1 cellular context compared by ENCODE assay signal in the genomic region with DNA sequence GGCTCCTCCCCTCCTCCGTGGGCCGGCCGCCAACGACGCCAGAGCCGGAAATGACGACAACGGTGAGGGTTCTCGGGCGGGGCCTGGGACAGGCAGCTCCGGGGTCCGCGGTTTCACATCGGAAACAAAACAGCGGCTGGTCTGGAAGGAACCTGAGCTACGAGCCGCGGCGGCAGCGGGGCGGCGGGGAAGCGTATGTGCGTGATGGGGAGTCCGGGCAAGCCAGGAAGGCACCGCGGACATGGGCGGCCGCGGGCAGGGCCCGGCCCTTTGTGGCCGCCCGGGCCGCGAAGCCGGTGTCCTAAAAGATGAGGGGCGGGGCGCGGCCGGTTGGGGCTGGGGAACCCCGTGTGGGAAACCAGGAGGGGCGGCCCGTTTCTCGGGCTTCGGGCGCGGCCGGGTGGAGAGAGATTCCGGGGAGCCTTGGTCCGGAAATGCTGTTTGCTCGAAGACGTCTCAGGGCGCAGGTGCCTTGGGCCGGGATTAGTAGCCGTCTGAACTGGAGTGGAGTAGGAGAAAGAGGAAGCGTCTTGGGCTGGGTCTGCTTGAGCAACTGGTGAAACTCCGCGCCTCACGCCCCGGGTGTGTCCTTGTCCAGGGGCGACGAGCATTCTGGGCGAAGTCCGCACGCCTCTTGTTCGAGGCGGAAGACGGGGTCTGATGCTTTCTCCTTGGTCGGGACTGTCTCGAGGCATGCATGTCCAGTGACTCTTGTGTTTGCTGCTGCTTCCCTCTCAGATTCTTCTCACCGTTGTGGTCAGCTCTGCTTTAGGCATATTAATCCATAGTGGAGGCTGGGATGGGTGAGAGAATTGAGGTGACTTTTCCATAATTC.
TF ChIP-seq lines count a peak whose summit lies in the region.

Gene PSEN1 (plus strand): TSS at position 121 of the 835 bp plus-strand sequence. CDS start 11,513 bp downstream, outside the sequence.

TF ChIP-seq in GM12878, 131 proteins besides CTCF, POLR2A, EP300 and RAD21 (continued from another document):
- TF ChIP-seq, protein P1, sequence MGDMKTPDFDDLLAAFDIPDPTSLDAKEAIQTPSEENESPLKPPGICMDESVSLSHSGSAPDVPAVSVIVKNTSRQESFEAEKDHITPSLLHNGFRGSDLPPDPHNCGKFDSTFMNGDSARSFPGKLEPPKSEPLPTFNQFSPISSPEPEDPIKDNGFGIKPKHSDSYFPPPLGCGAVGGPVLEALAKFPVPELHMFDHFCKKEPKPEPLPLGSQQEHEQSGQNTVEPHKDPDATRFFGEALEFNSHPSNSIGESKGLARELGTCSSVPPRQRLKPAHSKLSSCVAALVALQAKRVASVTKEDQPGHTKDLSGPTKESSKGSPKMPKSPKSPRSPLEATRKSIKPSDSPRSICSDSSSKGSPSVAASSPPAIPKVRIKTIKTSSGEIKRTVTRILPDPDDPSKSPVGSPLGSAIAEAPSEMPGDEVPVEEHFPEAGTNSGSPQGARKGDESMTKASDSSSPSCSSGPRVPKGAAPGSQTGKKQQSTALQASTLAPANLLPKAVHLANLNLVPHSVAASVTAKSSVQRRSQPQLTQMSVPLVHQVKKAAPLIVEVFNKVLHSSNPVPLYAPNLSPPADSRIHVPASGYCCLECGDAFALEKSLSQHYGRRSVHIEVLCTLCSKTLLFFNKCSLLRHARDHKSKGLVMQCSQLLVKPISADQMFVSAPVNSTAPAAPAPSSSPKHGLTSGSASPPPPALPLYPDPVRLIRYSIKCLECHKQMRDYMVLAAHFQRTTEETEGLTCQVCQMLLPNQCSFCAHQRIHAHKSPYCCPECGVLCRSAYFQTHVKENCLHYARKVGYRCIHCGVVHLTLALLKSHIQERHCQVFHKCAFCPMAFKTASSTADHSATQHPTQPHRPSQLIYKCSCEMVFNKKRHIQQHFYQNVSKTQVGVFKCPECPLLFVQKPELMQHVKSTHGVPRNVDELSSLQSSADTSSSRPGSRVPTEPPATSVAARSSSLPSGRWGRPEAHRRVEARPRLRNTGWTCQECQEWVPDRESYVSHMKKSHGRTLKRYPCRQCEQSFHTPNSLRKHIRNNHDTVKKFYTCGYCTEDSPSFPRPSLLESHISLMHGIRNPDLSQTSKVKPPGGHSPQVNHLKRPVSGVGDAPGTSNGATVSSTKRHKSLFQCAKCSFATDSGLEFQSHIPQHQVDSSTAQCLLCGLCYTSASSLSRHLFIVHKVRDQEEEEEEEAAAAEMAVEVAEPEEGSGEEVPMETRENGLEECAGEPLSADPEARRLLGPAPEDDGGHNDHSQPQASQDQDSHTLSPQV (IDR thresholded peaks at IDR 0.05): no peak
- 0 out of 2 replicates have a peak, but pooled peaks have one; percentile 40 for TF ChIP-seq RB1 (IDR thresholded peaks at IDR 0.05; ENCODE audit: borderline replicate concordance)
- TF ChIP-seq ZNF274 (IDR thresholded peaks at IDR 0.05; ENCODE audit: insufficient read depth, insufficient read length): no peak
- peak; percentile 89 for TF ChIP-seq NR2C1 (IDR thresholded peaks at IDR 0.05)
- no peak for TF ChIP-seq NFYA (IDR thresholded peaks at IDR 0.05; ENCODE audit: borderline replicate concordance, low read depth, low read length)
- no peak for TF ChIP-seq STAT3 (IDR thresholded peaks at IDR 0.05; ENCODE audit: low read depth, low read length)
- no peak for TF ChIP-seq ESRRA (IDR thresholded peaks at IDR 0.05; ENCODE audit: low read length)
- TF ChIP-seq, protein P2, sequence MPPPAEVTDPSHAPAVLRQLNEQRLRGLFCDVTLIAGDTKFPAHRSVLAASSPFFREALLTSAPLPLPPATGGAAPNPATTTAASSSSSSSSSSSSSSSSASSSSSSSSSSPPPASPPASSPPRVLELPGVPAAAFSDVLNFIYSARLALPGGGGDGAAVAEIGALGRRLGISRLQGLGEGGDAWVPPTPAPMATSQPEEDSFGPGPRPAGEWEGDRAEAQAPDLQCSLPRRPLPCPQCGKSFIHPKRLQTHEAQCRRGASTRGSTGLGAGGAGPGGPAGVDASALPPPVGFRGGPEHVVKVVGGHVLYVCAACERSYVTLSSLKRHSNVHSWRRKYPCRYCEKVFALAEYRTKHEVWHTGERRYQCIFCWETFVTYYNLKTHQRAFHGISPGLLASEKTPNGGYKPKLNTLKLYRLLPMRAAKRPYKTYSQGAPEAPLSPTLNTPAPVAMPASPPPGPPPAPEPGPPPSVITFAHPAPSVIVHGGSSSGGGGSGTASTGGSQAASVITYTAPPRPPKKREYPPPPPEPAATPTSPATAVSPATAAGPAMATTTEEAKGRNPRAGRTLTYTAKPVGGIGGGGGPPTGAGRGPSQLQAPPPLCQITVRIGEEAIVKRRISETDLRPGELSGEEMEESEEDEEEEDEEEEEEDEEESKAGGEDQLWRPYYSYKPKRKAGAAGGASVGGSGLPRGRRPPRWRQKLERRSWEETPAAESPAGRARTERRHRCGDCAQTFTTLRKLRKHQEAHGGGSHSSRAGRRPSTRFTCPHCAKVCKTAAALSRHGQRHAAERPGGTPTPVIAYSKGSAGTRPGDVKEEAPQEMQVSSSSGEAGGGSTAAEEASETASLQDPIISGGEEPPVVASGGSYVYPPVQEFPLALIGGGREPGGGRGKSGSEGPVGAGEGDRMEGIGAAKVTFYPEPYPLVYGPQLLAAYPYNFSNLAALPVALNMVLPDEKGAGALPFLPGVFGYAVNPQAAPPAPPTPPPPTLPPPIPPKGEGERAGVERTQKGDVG (CRISPR knock-in tag; IDR thresholded peaks at IDR 0.05): no peak
- TF ChIP-seq, protein P3, sequence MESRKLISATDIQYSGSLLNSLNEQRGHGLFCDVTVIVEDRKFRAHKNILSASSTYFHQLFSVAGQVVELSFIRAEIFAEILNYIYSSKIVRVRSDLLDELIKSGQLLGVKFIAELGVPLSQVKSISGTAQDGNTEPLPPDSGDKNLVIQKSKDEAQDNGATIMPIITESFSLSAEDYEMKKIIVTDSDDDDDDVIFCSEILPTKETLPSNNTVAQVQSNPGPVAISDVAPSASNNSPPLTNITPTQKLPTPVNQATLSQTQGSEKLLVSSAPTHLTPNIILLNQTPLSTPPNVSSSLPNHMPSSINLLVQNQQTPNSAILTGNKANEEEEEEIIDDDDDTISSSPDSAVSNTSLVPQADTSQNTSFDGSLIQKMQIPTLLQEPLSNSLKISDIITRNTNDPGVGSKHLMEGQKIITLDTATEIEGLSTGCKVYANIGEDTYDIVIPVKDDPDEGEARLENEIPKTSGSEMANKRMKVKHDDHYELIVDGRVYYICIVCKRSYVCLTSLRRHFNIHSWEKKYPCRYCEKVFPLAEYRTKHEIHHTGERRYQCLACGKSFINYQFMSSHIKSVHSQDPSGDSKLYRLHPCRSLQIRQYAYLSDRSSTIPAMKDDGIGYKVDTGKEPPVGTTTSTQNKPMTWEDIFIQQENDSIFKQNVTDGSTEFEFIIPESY (IDR thresholded peaks at IDR 0.05): no peak
- TF ChIP-seq ATF7 (IDR thresholded peaks at IDR 0.05; ENCODE audit: low read depth): peak; percentile 42; the same call in 1 of the 2 replicates
- no peak for TF ChIP-seq ATF3 (IDR thresholded peaks at IDR 0.05; ENCODE audit: borderline replicate concordance, extremely low read depth, low read depth, low read length)
- no peak for TF ChIP-seq IRF3 (IDR thresholded peaks at IDR 0.05)
- TF ChIP-seq, protein P4, sequence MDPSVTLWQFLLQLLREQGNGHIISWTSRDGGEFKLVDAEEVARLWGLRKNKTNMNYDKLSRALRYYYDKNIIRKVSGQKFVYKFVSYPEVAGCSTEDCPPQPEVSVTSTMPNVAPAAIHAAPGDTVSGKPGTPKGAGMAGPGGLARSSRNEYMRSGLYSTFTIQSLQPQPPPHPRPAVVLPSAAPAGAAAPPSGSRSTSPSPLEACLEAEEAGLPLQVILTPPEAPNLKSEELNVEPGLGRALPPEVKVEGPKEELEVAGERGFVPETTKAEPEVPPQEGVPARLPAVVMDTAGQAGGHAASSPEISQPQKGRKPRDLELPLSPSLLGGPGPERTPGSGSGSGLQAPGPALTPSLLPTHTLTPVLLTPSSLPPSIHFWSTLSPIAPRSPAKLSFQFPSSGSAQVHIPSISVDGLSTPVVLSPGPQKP (IDR thresholded peaks at IDR 0.05; ENCODE audit: low read depth, low read length): peak; percentile 69
- TF ChIP-seq SPI1 (IDR thresholded peaks at IDR 0.05; ENCODE audit: borderline replicate concordance, insufficient read depth, low read depth, low read length): peak; percentile 87
- 0 out of 2 replicates have a peak, but pooled peaks have one; percentile 34 for TF ChIP-seq TCF3 (IDR thresholded peaks at IDR 0.05; ENCODE audit: borderline replicate concordance, insufficient read depth, low read depth, low read length)
